In genomic region chr15:29103825-29104565, GRCh38 we compare ENCODE assay signal across 9 cellular contexts.
A peak's percentile ranks its signal among the peaks of the same experiment; 100 is the strongest.
DNase-seq lines count a peak whose midpoint lies in the region; ATAC-seq and TF ChIP-seq lines count a peak whose summit lies in the region.
"Had no signal": no experiment of that assay in that cellular context is flagged by ENCODE, and none has a peak within 500 bp of the region (broad histone marks: within the 10 kb centered on the region; RNA-seq: fewer than 3 reads in every experiment).

No MANE protein-coding gene starts in this region.

- WGBS in endodermal cell (ENCODE audit: insufficient coverage in 1 of 2, insufficient read length in 1 of 2), 2 experiments: 40 to 53% methylated on average over 17 to 47 of the region's 47 CpGs

- TF ChIP-seq CTCF in GM12875 (IDR thresholded peaks at IDR 0.05; ENCODE audit: borderline replicate concordance, insufficient read depth, low read depth, low read length) (peak; percentile 85), endodermal cell (conservative IDR thresholded peaks at IDR 0.05) (peak; percentile 96)

- H3K27ac ChIP-seq in Karpas-422 (ENCODE audit: low read length) (no peak overlapping the region), endodermal cell (ENCODE audit: low read depth, low read length) (no peak overlapping the region)

- no peak overlapping the region for H3K4me2 ChIP-seq in Karpas-422 (ENCODE audit: low read depth, low read length, poor library complexity, severe bottlenecking)

- peak; percentile 77 for ATAC-seq in stimulated activated effector memory CD8-positive, alpha-beta T cell treated with anti-CD3 and anti-CD28 coated beads, Interleukin-12 subunit alpha, Interleukin-12 subunit beta, amount 100 ng/mL, for 72 hours
- no peak for ATAC-seq in HG03159 (IDR thresholded peaks at IDR 0.05; ENCODE audit: unreplicated experiment)

- peaks cover 3% of the 10 kb centered on the region for H3K4me1 ChIP-seq in Karpas-422 (ENCODE audit: low read length)
- no peaks in the 10 kb centered on the region for H3K4me1 ChIP-seq in endodermal cell (ENCODE audit: control insufficient read depth, insufficient read depth, low read length)

- no peaks in the 10 kb centered on the region for H3K9me3 ChIP-seq in Karpas-422 (ENCODE audit: low read length)
- no peaks in the 10 kb centered on the region for H3K9me3 ChIP-seq in endodermal cell (ENCODE audit: control insufficient read depth, low read length)

- H3K9me3 Mint-ChIP-seq in endodermal cell: no peaks in the 10 kb centered on the region
- H3K9me3 Mint-ChIP-seq in stimulated activated effector memory CD8-positive, alpha-beta T cell treated with anti-CD3 and anti-CD28 coated beads, Interleukin-12 subunit alpha, Interleukin-12 subunit beta, amount 100 ng/mL, for 72 hours: no peaks in the 10 kb centered on the region
- H3K9me3 Mint-ChIP-seq: activated naive CD4-positive, alpha-beta T cell treated with anti-CD3 and anti-CD28 coated beads, Interleukin-2, amount 50 U/mL, for 24 hours had no signal

- peaks cover 21% of the 10 kb centered on the region for H3K4me1 Mint-ChIP-seq in endodermal cell
- H3K4me1 Mint-ChIP-seq in stimulated activated effector memory CD8-positive, alpha-beta T cell treated with anti-CD3 and anti-CD28 coated beads, Interleukin-12 subunit alpha, Interleukin-12 subunit beta, amount 100 ng/mL, for 72 hours: no peaks in the 10 kb centered on the region

- H3K9ac ChIP-seq in Karpas-422 (ENCODE audit: low read length) (no peak overlapping the region), endodermal cell (ENCODE audit: extremely low read depth, low read length, poor library complexity, severe bottlenecking) (no peak overlapping the region)

- H3K36me3 ChIP-seq in Karpas-422 (ENCODE audit: insufficient read depth, low read length) (no peaks in the 10 kb centered on the region), endodermal cell (ENCODE audit: control insufficient read depth, insufficient read depth, low read length) (no peaks in the 10 kb centered on the region)

- no peak overlapping the region for H2AFZ ChIP-seq in Karpas-422 (ENCODE audit: low read length)

- peaks cover 13% of the 10 kb centered on the region for H3K36me3 Mint-ChIP-seq in endodermal cell (ENCODE audit: low read depth)
- peaks cover 6% of the 10 kb centered on the region for H3K36me3 Mint-ChIP-seq in stimulated activated effector memory CD8-positive, alpha-beta T cell treated with anti-CD3 and anti-CD28 coated beads, Interleukin-12 subunit alpha, Interleukin-12 subunit beta, amount 100 ng/mL, for 72 hours

- H3K27me3 ChIP-seq in Karpas-422 (ENCODE audit: low read length) (no peaks in the 10 kb centered on the region), endodermal cell (ENCODE audit: control insufficient read depth, insufficient read depth, low read length, poor library complexity, severe bottlenecking) (no peaks in the 10 kb centered on the region)

- no peaks in the 10 kb centered on the region for H3K27me3 Mint-ChIP-seq in endodermal cell (ENCODE audit: insufficient read depth)
- H3K27me3 Mint-ChIP-seq: activated naive CD4-positive, alpha-beta T cell treated with anti-CD3 and anti-CD28 coated beads, Interleukin-2, amount 50 U/mL, for 24 hours had no signal

- H3K79me2 ChIP-seq in Karpas-422 (ENCODE audit: low read length): no peaks in the 10 kb centered on the region

- no peaks in the 10 kb centered on the region for H3K9me2 ChIP-seq in Karpas-422 (replicated peaks; ENCODE audit: insufficient read depth, low read length)

- DNase-seq in Karpas-422 (peak; percentile 72), endodermal cell (peak; percentile 97), middle frontal gyrus (ENCODE audit: extremely low spot score, low spot score) (peak; percentile 68), GF-D8 (lab: John Stamatoyannopoulos, UW) (no peak)
- peak; percentile 84 for DNase-seq in activated CD8-positive, alpha-beta memory T cell treated with anti-CD3 and anti-CD28 coated beads for 24 hours
- DNase-seq in stimulated activated effector memory CD8-positive, alpha-beta T cell treated with anti-CD3 and anti-CD28 coated beads, Interleukin-12 subunit alpha, Interleukin-12 subunit beta, amount 100 ng/mL, for 72 hours (ENCODE audit: low spot score in 2 of 2): peak; percentile 59 to 70

- peak overlapping the region; percentile 83 for H3K27ac Mint-ChIP-seq in endodermal cell
- no peak overlapping the region for H3K27ac Mint-ChIP-seq in stimulated activated effector memory CD8-positive, alpha-beta T cell treated with anti-CD3 and anti-CD28 coated beads, Interleukin-12 subunit alpha, Interleukin-12 subunit beta, amount 100 ng/mL, for 72 hours
- H3K27ac Mint-ChIP-seq: activated naive CD4-positive, alpha-beta T cell treated with anti-CD3 and anti-CD28 coated beads, Interleukin-2, amount 50 U/mL, for 24 hours had no signal

- H3K4me3 Mint-ChIP-seq in endodermal cell: peak overlapping the region; percentile 35
- H3K4me3 Mint-ChIP-seq in stimulated activated effector memory CD8-positive, alpha-beta T cell treated with anti-CD3 and anti-CD28 coated beads, Interleukin-12 subunit alpha, Interleukin-12 subunit beta, amount 100 ng/mL, for 72 hours: peak overlapping the region; percentile 36
- H3K4me3 Mint-ChIP-seq: activated naive CD4-positive, alpha-beta T cell treated with anti-CD3 and anti-CD28 coated beads, Interleukin-2, amount 50 U/mL, for 24 hours had no signal

- no peaks in the 10 kb centered on the region for H4K20me1 ChIP-seq in Karpas-422 (ENCODE audit: insufficient read depth, low read depth, low read length)

- H3K4me3 ChIP-seq in GM12875 (ENCODE audit: low read depth, low read length) (no peak overlapping the region), Karpas-422 (ENCODE audit: low read length) (no peak overlapping the region), endodermal cell (ENCODE audit: low read length) (no peak overlapping the region)
